In the genomic region with DNA sequence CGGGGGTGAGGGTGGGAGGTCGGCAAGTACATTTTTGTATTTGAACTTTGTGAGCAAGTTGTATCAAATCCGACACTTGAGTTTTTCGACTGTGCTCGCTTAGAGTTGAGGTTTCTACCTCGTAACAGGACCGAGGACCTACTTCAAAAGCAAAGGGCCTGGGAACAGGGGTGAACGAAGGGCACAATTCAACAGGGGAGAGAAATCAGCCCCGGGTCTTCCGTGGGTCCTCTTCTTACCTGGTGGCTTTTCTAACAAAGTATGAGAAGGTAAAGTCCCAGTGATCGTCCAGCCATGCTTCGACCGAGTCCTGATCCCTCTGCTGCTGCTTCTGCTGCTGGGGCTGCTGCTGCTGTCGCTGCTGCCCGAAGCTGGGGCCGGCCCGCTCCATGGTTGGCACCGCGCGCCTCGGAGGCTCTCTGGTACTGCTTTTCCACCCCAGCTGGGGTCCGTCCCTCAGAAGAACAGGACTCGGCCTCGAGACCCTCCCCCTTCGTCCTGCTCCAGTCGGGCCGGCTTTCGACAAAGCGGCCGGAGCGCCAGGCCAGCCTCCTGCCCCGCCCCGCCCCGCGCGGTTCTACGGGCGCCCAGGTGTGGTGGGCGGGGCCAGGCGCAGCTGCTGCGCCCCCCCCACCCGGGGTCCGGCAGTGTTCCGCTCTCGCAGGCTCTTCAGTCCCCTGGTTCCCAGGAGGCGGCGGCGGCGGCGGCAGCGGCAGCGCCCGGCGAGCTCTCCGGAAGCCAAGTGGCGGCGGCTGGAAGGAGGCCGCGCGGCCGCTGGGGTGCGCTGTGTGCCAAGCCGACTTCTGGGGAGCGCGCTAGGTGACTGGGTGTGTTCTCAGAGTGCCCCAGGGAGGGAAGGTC, we compare ENCODE assay signal across 8 cellular contexts. TPM values are rescaled to one million over a fixed set of nuclear protein-coding genes. Genes with fewer than 3 reads are reported as not detected.
DNase-seq lines count a peak whose midpoint lies in the region; ATAC-seq and TF ChIP-seq lines count a peak whose summit lies in the region.

A gene (minus strand): TSS at position 524 of the 861 bp plus-strand sequence. CDS start 133 bp downstream, at position 391.

- H3K27me3 ChIP-seq in duodenal mucosa (ENCODE audit: control insufficient read depth in 1 of 2, insufficient read depth in 2 of 2, low read length in 2 of 2), result no peaks in the 10 kb centered on the region

- peak; percentile 89 for DNase-seq in AG20443 (ENCODE audit: low spot score)
- peak; percentile 66 for DNase-seq in GM19238 (ENCODE audit: insufficient read length, low spot score)
- DNase-seq in NCI-H460 (ENCODE audit: extremely low read depth, low read depth), result peak; percentile 57
- peak; percentile 55 to 63 for DNase-seq in activated CD4-positive, alpha-beta T cell treated with anti-CD3 and anti-CD28 coated beads, Interleukin-2, amount 50 U/mL, for 24 hours (ENCODE audit: low read depth in 1 of 2, low spot score in 1 of 2)
- peak; percentile 56 to 94 for DNase-seq in lower leg skin (ENCODE audit: low spot score in 2 of 2)
- peak; percentile 76 for DNase-seq in stimulated activated CD4-positive, alpha-beta T cell treated with anti-CD3 and anti-CD28 coated beads, Interleukin-4, amount 100 ng/mL, for 24 hours

- H3K4me3 ChIP-seq in duodenal mucosa (ENCODE audit: low read depth in 1 of 2, low read length in 2 of 2), result peak within 1 kb of the TSS; percentile 90 to 97
- H3K4me3 ChIP-seq in lower leg skin (ENCODE audit: low read depth, poor library complexity, severe bottlenecking), result peak within 1 kb of the TSS; percentile 82

- H3K9me3 ChIP-seq in duodenal mucosa (ENCODE audit: control insufficient read depth in 1 of 2, low read length in 2 of 2), result no peaks in the 10 kb centered on the region

- WGBS in lower leg skin, 2 donors, result 1% methylated on average over 13 to 42 of the region's 65 CpGs

- H3K4me1 ChIP-seq in duodenal mucosa (ENCODE audit: control insufficient read depth in 1 of 2, insufficient read depth in 2 of 2, low read length in 2 of 2), result peaks cover 11 to 22% of the 10 kb centered on the region in 2 donors

- H3K27ac ChIP-seq in duodenal mucosa (ENCODE audit: low read depth, low read length), result peak within 1 kb of the TSS; percentile 90

- peak; percentile 91 for ATAC-seq in HG03354 (IDR thresholded peaks at IDR 0.05; ENCODE audit: poor library complexity, severe bottlenecking, unreplicated experiment)

- no peaks in the 10 kb centered on the region for H3K36me3 ChIP-seq in duodenal mucosa (ENCODE audit: control insufficient read depth in 1 of 2, insufficient read depth in 2 of 2, low read length in 2 of 2)

- no peak for TF ChIP-seq CTCF in lower leg skin (IDR thresholded peaks at IDR 0.05)

- H3K9ac ChIP-seq in duodenal mucosa (ENCODE audit: low read depth in 1 of 2, low read length in 2 of 2), result peak within 1 kb of the TSS; percentile 69 to 86

- no peak for TF ChIP-seq POLR2A in lower leg skin (IDR thresholded peaks at IDR 0.05)

- intact Hi-C loops in lower leg skin (cut with DNase I; ENCODE audit: low total_unique reads), result no loop called here

RNA-seq across cellular contexts. Expression of the gene that starts here (rescaled TPM):
- 0.17 and 0.59 TPM in 2 replicates for total RNA-seq in NCI-H460 (2014; rRNA removed; shearing (Covaris generic))
- 0.56 TPM in 1 of 2 replicates, not detected in the other for polyA plus RNA-seq in NCI-H460 (2014; cell fraction: nucleus; rRNA removed)
- 10 to 100 TPM in 3 of 4 donors, 1 to 10 TPM in 1; 5.7 to 12.2 (median 11.8) TPM for total RNA-seq in lower leg skin

Comparison
In these comparisons a context has a peak if more than half of its experiments do, and no peak if none do; other contexts are left out.
1. Peak in every context shown above with its lines: DNase-seq, ATAC-seq, H3K4me3 ChIP-seq and H3K27ac ChIP-seq.
2. Peak in DNase-seq in NCI-H460; RNA of the gene not detected or under 1 TPM.